Comparison of ENCODE assay signal across 34 cellular contexts in the genomic region with DNA sequence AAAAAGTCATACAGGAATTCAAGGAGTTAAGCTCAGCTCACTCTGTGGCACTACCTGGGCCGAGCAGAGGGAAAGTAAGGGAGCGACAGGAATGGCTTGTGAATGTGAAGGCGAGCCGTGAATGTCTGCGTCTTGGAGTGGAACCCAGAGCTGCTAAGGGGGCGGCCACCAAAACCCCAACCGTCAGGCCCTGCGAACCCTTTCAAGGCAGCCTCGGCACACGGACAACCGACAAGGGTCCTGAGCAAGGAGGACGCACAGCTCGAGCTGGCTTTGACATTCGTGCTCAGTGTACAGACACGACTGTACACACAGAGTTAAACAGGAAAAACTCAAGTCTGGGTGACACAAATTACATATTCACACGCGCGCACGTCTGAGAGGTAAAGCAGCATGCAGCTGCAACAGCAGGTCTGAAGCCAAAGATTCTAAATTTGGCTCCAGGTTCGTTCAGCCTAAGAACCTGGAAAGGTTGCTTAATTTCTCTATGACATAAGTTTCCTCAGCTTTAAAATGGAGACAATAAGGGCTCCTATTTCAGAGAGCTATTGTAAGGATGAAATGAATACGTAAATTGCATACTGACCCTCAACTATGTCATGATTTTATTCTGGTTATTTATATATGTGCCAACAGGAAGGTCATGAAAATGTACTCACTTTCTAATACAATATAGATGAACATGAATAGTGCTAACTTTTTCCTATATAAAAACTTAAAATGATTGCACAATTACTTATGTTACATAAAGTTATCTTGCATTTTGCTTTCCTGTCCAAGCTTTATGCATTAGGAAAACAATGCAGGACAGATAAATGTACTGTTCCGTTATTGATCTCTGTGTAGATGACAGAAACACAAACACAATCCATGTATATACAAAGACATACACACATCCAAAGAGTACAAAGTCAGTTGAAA.
A peak's percentile ranks its signal among the peaks of the same experiment; 100 is the strongest.
DNase-seq lines count a peak whose midpoint lies in the region; ATAC-seq and TF ChIP-seq lines count a peak whose summit lies in the region.
"Had no signal": no experiment of that assay in that cellular context is flagged by ENCODE, and none has a peak within 500 bp of the region (broad histone marks: within the 10 kb centered on the region; RNA-seq: fewer than 3 reads in every experiment).

No MANE protein-coding gene starts in this region.

- H3K27ac ChIP-seq in mammary epithelial cell (ENCODE audit: insufficient read depth, low read depth, low read length) (no peak overlapping the region), PC-3 (ENCODE audit: low read length) (no peak overlapping the region), vagina (no peak overlapping the region)
- H3K27ac ChIP-seq: gastrocnemius medialis, HL-60, SJSA1 had no signal

- H3K9ac ChIP-seq in mammary epithelial cell (ENCODE audit: insufficient read depth, low read length) (no peak overlapping the region), PC-3 (ENCODE audit: low read length) (no peak overlapping the region)

- peaks cover 8% of the 10 kb centered on the region for H3K4me1 Mint-ChIP-seq in MCF 10A (ENCODE audit: insufficient read depth, unreplicated experiment)

- H3K27me3 ChIP-seq in mammary epithelial cell (ENCODE audit: insufficient read depth, low read length) (no peaks in the 10 kb centered on the region), PC-3 (ENCODE audit: low read length) (no peaks in the 10 kb centered on the region), vagina (no peaks in the 10 kb centered on the region)
- H3K27me3 ChIP-seq: adrenal gland, gastrocnemius medialis, hepatocyte, pancreas, SJSA1 had no signal

- TF ChIP-seq CTCF in MCF 10A (IDR thresholded peaks at IDR 0.05; ENCODE audit: unreplicated experiment) (no peak), mammary epithelial cell (conservative IDR thresholded peaks at IDR 0.05 in 1 of 2, IDR thresholded peaks at IDR 0.05 in 1 of 2; ENCODE audit: extremely low read depth in 1 of 2, insufficient read depth in 1 of 2, low read depth in 1 of 2, low read length in 2 of 2) (no peak), PC-3 (conservative IDR thresholded peaks at IDR 0.05; ENCODE audit: low read depth, low read length) (no peak), fibroblast of pulmonary artery (IDR thresholded peaks at IDR 0.05; ENCODE audit: low read length, missing control alignments) (no peak), vagina (IDR thresholded peaks at IDR 0.05) (no peak)

- H3K36me3 ChIP-seq in mammary epithelial cell (ENCODE audit: insufficient read depth, low read length) = no peaks in the 10 kb centered on the region
- H3K36me3 ChIP-seq in PC-3 (ENCODE audit: low read depth, low read length) = no peaks in the 10 kb centered on the region
- peaks cover 0 to 13% of the 10 kb centered on the region in 2 donors for H3K36me3 ChIP-seq in vagina

- CTCF ChIA-PET in MCF 10A (lab: Yijun Ruan, JAX) = no interaction called here
- CTCF ChIA-PET in mammary epithelial cell (lab: Charles Lee; ENCODE audit: low non-redundant PET) = no interaction called here
- CTCF ChIA-PET in PC-3 (lab: Charles Lee) = no interaction called here

- DNase-seq in MCF 10A (ENCODE audit: unreplicated experiment) (peak; percentile 56), mammary epithelial cell (no peak), PC-3 (no peak), fibroblast of pulmonary artery (ENCODE audit: low read depth) (peak; percentile 17), vagina (ENCODE audit: extremely low spot score in 2 of 2) (peak; percentile 77 to 91), NAMALWA (ENCODE audit: low spot score) (no peak), SIG-M5 treated with dmso at 0.1 percent for 504 hours (lab: John Stamatoyannopoulos, UW; ENCODE audit: unreplicated experiment) (no peak), UCSD-AML1 (lab: John Stamatoyannopoulos, UW; ENCODE audit: unreplicated experiment) (no peak)
- DNase-seq: ACHN; activated CD4-positive, alpha-beta T cell treated with anti-CD3 and anti-CD28 coated beads, Interleukin-2, amount 50 U/mL, for 1 hour; activated CD4-positive, CD25-positive, alpha-beta regulatory T cell; activated naive CD4-positive, alpha-beta T cell treated with anti-CD3 and anti-CD28 coated beads, Interleukin-2, amount 10 ng/mL, durations not matched to agents 7 days and 5 days; gastrocnemius medialis; H7; Karpas-422; left cardiac atrium; mucosa of descending colon; NCI-H1694 treated with DMSO at 0.1 percent for 48 hours; NCI-H446 treated with DMSO at 0.1 percent for 48 hours; NCI-H774; substantia nigra; T-cell had no signal

- H3K9me3 Mint-ChIP-seq in MCF 10A (ENCODE audit: unreplicated experiment) = no peaks in the 10 kb centered on the region
- H3K9me3 Mint-ChIP-seq: activated T-helper 1 cell treated with anti-CD3 and anti-CD28 coated beads, Interleukin-12 subunit alpha, Interleukin-12 subunit beta, Interleukin-2, Interleukin-4 antibody, amounts not matched to agents 30 ng/mL and 10 ng/mL and 1 ng/mL, durations not matched to agents 14 hours and 24 hours and 36 hours; brain; natural killer cell treated with Interleukin-12 subunit alpha and Interleukin-12 subunit beta and Interleukin-15 and Interleukin-18, amount 100 ng/mL, for 72 hours; stimulated activated memory B cell treated with anti-CD40 and anti-IgM and Interleukin-4, amounts not matched to agents 10 μg/mL and 1 μg/mL and 100 μg/mL, for 72 hours; T-cell had no signal

- H3K36me3 Mint-ChIP-seq in MCF 10A (ENCODE audit: insufficient read depth, unreplicated experiment) = no peaks in the 10 kb centered on the region
- H3K36me3 Mint-ChIP-seq: natural killer cell treated with Interleukin-12 subunit alpha and Interleukin-12 subunit beta and Interleukin-15 and Interleukin-18, amount 100 ng/mL, for 72 hours; stimulated activated memory B cell treated with anti-CD40 and anti-IgM and Interleukin-4, amounts not matched to agents 10 μg/mL and 1 μg/mL and 100 μg/mL, for 72 hours had no signal

- no peak overlapping the region for H3K4me2 ChIP-seq in mammary epithelial cell (ENCODE audit: insufficient read depth, low read depth, low read length)
- peak overlapping the region; percentile 78; the same call in 1 of the 2 replicates for H3K4me2 ChIP-seq in PC-3 (ENCODE audit: low read length)

- TF ChIP-seq POLR2A in vagina (IDR thresholded peaks at IDR 0.05) = no peak

- H3K4me1 ChIP-seq in mammary epithelial cell (ENCODE audit: insufficient read depth, low read length) (peaks cover 7% of the 10 kb centered on the region), PC-3 (ENCODE audit: insufficient read depth, low read length) (peaks cover 22% of the 10 kb centered on the region), vagina (peaks cover 4% of the 10 kb centered on the region)
- H3K4me1 ChIP-seq: adrenal gland, gastrocnemius medialis had no signal

- no peaks in the 10 kb centered on the region for H3K79me2 ChIP-seq in mammary epithelial cell (ENCODE audit: insufficient read depth, low read length)
- H3K79me2 ChIP-seq in PC-3 (ENCODE audit: low read length) = no peaks in the 10 kb centered on the region
- H3K79me2 ChIP-seq: hepatocyte had no signal

- H4K20me1 ChIP-seq in mammary epithelial cell (ENCODE audit: insufficient read depth, low read length) (no peaks in the 10 kb centered on the region), PC-3 (ENCODE audit: low read length) (no peaks in the 10 kb centered on the region)

- WGBS in mammary epithelial cell (ENCODE audit: low coverage, missing lambda C conversion rate) = 96% methylated on average over 20 of the region's 22 CpGs

- intact Hi-C loops in MCF 10A (cut with micrococcal nuclease) = no loop called here
- intact Hi-C loops in mammary epithelial cell (cut with micrococcal nuclease) = no loop called here
- intact Hi-C loops in PC-3 (cut with micrococcal nuclease) = loop anchor here (2.0 kb wide), 1 partner anchor 89 kb away; no protein-coding TSS in a partner anchor
- intact Hi-C loops in vagina (cut with DNase I) = no loop called here

- no peak overlapping the region for H3K4me3 Mint-ChIP-seq in MCF 10A (ENCODE audit: unreplicated experiment)
- H3K4me3 Mint-ChIP-seq: activated naive CD4-positive, alpha-beta T cell treated with anti-CD3 and anti-CD28 coated beads, Interleukin-2, amount 10 ng/mL, durations not matched to agents 7 days and 5 days; activated T-helper 1 cell treated with anti-CD3 and anti-CD28 coated beads, Interleukin-12 subunit alpha, Interleukin-12 subunit beta, Interleukin-2, Interleukin-4 antibody, amounts not matched to agents 30 ng/mL and 10 ng/mL and 1 ng/mL, durations not matched to agents 14 hours and 24 hours and 36 hours; B cell; brain; stimulated activated memory B cell treated with anti-CD40 and anti-IgM and Interleukin-4, amounts not matched to agents 10 μg/mL and 1 μg/mL and 100 μg/mL, for 72 hours had no signal

- no peaks in the 10 kb centered on the region for H3K9me2 ChIP-seq in PC-3 (replicated peaks; ENCODE audit: low read length)

- no peaks in the 10 kb centered on the region for H3K9me3 ChIP-seq in mammary epithelial cell (replicated peaks; ENCODE audit: insufficient read depth, low read length)
- H3K9me3 ChIP-seq in PC-3 (ENCODE audit: low read length) = no peaks in the 10 kb centered on the region
- H3K9me3 ChIP-seq in vagina = no peaks in the 10 kb centered on the region
- H3K9me3 ChIP-seq: adrenal gland, gastrocnemius medialis, mucosa of descending colon, pancreas, SJSA1 had no signal

- ATAC-seq in PC-3 = no peak
- ATAC-seq: gastrocnemius medialis; natural killer cell treated with Interleukin-12 subunit alpha and Interleukin-12 subunit beta and Interleukin-15 and Interleukin-18, amount 100 ng/mL, for 72 hours; stimulated activated memory B cell treated with anti-CD40 and anti-IgM and Interleukin-4, amounts not matched to agents 10 μg/mL and 1 μg/mL and 100 μg/mL, for 72 hours had no signal

- no peak overlapping the region for H3K27ac Mint-ChIP-seq in MCF 10A (ENCODE audit: low read depth, unreplicated experiment)
- H3K27ac Mint-ChIP-seq: B cell had no signal

- H3K4me3 ChIP-seq in mammary epithelial cell (replicated peaks in 1 of 3; ENCODE audit: insufficient read depth in 1 of 3, low read depth in 2 of 3, low read length in 3 of 3) (no peak overlapping the region), PC-3 (ENCODE audit: low read length) (no peak overlapping the region), fibroblast of pulmonary artery (replicated peaks; ENCODE audit: low read depth, low read length) (no peak overlapping the region), vagina (no peak overlapping the region)
- H3K4me3 ChIP-seq: adrenal gland, gastrocnemius medialis, hepatocyte, lung, mucosa of descending colon, SJSA1, skin epidermis had no signal

- POLR2A ChIA-PET in MCF 10A (lab: Yijun Ruan, JAX) = interaction anchor here (0.7 to 3.3 kb wide), 4 partner anchors 10 to 192 kb away, joined by 3 to 27 read pairs (median 5); a partner anchor contains a TSS
- POLR2A ChIA-PET in PC-3 (lab: Charles Lee; ENCODE audit: unreplicated experiment) = interaction anchor here (1.3 kb wide), 1 partner anchor 108 kb away, joined by 6 read pairs; no protein-coding TSS in a partner anchor

- H3F3A ChIP-seq in PC-3 (ENCODE audit: low read length, unreplicated experiment) = peaks cover 3% of the 10 kb centered on the region

- BruUV-seq in MCF 10A (replicated peaks; lab: Mats Ljungman, UMichigan) (no TSS peak), mammary epithelial cell (replicated peaks; lab: Mats Ljungman, UMichigan) (no TSS peak), PC-3 (replicated peaks; lab: Mats Ljungman, UMichigan) (no TSS peak)

- no peak overlapping the region for H2AFZ ChIP-seq in mammary epithelial cell (ENCODE audit: low read depth, low read length)
- no peak overlapping the region for H2AFZ ChIP-seq in PC-3 (ENCODE audit: low read length)
- H2AFZ ChIP-seq: hepatocyte had no signal

- dilution Hi-C loops in mammary epithelial cell (cut with HindIII; ENCODE audit: low sequenced_read_pairs) = no loop called here

- no peaks in the 10 kb centered on the region for H3K27me3 Mint-ChIP-seq in MCF 10A (ENCODE audit: insufficient read depth, unreplicated experiment)
- H3K27me3 Mint-ChIP-seq: brain; stimulated activated memory B cell treated with anti-CD40 and anti-IgM and Interleukin-4, amounts not matched to agents 10 μg/mL and 1 μg/mL and 100 μg/mL, for 72 hours; T-cell had no signal

- in situ Hi-C loops in mammary epithelial cell (cut with MboI; ENCODE audit: low sequenced_read_pairs in 2 of 2) = no loop called here

Comparison
In these comparisons a context has a peak if more than half of its experiments do, and no peak if none do; other contexts are left out.
1. DNase-seq: peak in MCF 10A (single experiment), fibroblast of pulmonary artery (single experiment) and vagina (2 of 2); none in mammary epithelial cell (single experiment), PC-3 (single experiment), NAMALWA (single experiment), SIG-M5 treated with dmso at 0.1 percent for 504 hours (single experiment) and UCSD-AML1 (single experiment).